22 cellular contexts compared by ENCODE assay signal in the genomic region with DNA sequence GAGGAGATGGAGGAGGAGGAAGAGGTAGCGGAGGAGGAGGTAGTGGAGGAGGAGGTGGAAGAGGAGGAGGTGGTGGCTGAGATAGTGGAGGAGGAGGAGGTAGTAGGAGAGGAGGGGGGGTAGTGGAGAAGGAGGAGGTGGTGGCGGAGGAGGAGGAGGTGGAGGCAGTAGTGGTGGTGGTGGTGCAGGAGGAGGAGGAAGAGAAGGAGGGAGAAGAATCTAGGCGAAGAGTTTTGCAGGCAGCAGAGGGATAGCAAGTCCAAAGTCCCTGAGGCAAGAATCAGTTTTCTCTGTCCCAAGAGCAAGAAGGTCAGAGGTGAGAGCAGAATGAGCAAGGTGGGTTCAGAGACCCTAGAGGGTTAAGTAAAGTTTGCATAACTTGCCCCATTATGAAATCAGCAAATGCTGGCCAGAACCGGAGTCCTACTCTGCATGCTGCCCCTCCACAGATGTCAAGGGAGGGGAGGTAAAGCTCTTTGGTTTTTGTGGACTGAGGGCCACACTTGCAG. TPM values are rescaled to one million over a fixed set of nuclear protein-coding genes. Genes with fewer than 3 reads are reported as not detected.
DNase-seq lines count a peak whose midpoint lies in the region; ATAC-seq, FAIRE-seq and TF ChIP-seq lines count a peak whose summit lies in the region.
"Had no signal": no experiment of that assay in that cellular context is flagged by ENCODE, and none has a peak within 500 bp of the region (broad histone marks: within the 10 kb centered on the region; RNA-seq: fewer than 3 reads in every experiment).

No MANE protein-coding gene starts in this region.

- no peak for FAIRE-seq in K562 (lab: Jason Lieb, UNC)

- CTCF ChIA-PET in K562 (lab: Yijun Ruan, JAX; ENCODE audit: low intra/inter-chr PET ratio): no interaction called here

- peak; percentile 72 for ATAC-seq in K562
- ATAC-seq in GM21717 (IDR thresholded peaks at IDR 0.05; ENCODE audit: unreplicated experiment): no peak
- no peak for ATAC-seq in natural killer cell
- ATAC-seq: Panc1 had no signal

- peaks cover 5 to 6% of the 10 kb centered on the region in 2 donors for H3K4me1 Mint-ChIP-seq in natural killer cell

- H3K9ac ChIP-seq in K562 (ENCODE audit: insufficient read depth in 1 of 2, low read depth in 2 of 2, low read length in 2 of 2): no peak overlapping the region

- POLR2A ChIA-PET in K562 (lab: Yijun Ruan, JAX): interaction anchor here (0.6 to 0.7 kb wide), 3 partner anchors 13 to 64 kb away, joined by 3 read pairs; no protein-coding TSS in a partner anchor

- H3K36me3 ChIP-seq in H7 (replicated peaks; ENCODE audit: control insufficient read depth, insufficient read depth, low read length): no peaks in the 10 kb centered on the region
- no peaks in the 10 kb centered on the region for H3K36me3 ChIP-seq in K562 (ENCODE audit: control insufficient read depth, insufficient read depth, low read length)
- H3K36me3 ChIP-seq: BE2C, HAP-1 had no signal

- H3K9me3 ChIP-seq in K562 (replicated peaks; ENCODE audit: control insufficient read depth, insufficient read depth, low read depth, low read length): no peaks in the 10 kb centered on the region
- H3K9me3 ChIP-seq: BE2C, HAP-1 had no signal

- peaks cover 29% of the 10 kb centered on the region for H3K27me3 ChIP-seq in H7 (ENCODE audit: control insufficient read depth, insufficient read depth, low read length)
- no peaks in the 10 kb centered on the region for H3K27me3 ChIP-seq in K562 (ENCODE audit: control insufficient read depth in 2 of 2, insufficient read depth in 2 of 2, low read length in 2 of 2)
- H3K27me3 ChIP-seq: BE2C had no signal

- H3K27ac Mint-ChIP-seq in natural killer cell: no peak overlapping the region
- H3K27ac Mint-ChIP-seq: CD4-positive, alpha-beta T cell had no signal

- no TSS peak for BruUV-seq in K562 (replicated peaks; lab: Mats Ljungman, UMichigan)

- TF ChIP-seq POLR2A in K562 (conservative IDR thresholded peaks at IDR 0.05): no peak

- 2% methylated on average over 3 of the region's 4 CpGs for WGBS in K562 (ENCODE audit: insufficient coverage, low coverage, missing lambda C conversion rate)

- H3K27me3 Mint-ChIP-seq in natural killer cell (ENCODE audit: low read depth in 2 of 2): peaks cover 6 to 36% of the 10 kb centered on the region in 2 donors

- H3K79me2 ChIP-seq in K562 (ENCODE audit: control insufficient read depth, insufficient read depth, low read length): no peaks in the 10 kb centered on the region

- H3K9me1 ChIP-seq in K562 (ENCODE audit: control insufficient read depth, insufficient read depth, low read length): no peaks in the 10 kb centered on the region

- H2AFZ ChIP-seq in K562 (ENCODE audit: low read depth, low read length): peak overlapping the region; percentile 71

- peaks cover 8% of the 10 kb centered on the region for H4K20me1 ChIP-seq in K562 (replicated peaks; ENCODE audit: control insufficient read depth, insufficient read depth, low read length)

- peak overlapping the region; percentile 39 for H3K4me2 ChIP-seq in K562 (ENCODE audit: insufficient read depth, low read length)

- no peak for TF ChIP-seq CTCF in K562 (IDR thresholded peaks at IDR 0.05 in 2 of 3, conservative IDR thresholded peaks at IDR 0.05 in 1 of 3; ENCODE audit: insufficient read depth in 2 of 3, low read depth in 1 of 3, low read length in 3 of 3)
- TF ChIP-seq CTCF in natural killer cell (IDR thresholded peaks at IDR 0.05): no peak

- in situ Hi-C loops in K562 (cut with MboI): no loop called here

- H3K4me1 ChIP-seq in K562 (replicated peaks in 1 of 2; ENCODE audit: control insufficient read depth in 2 of 2, insufficient read depth in 2 of 2, low read length in 2 of 2): peaks cover 39 to 44% of the 10 kb centered on the region in 2 experiments
- H3K4me1 ChIP-seq: HAP-1 had no signal

- intact Hi-C loops in K562 (cut with micrococcal nuclease): loop anchor here (5.0 kb wide), 2 partner anchors 95 to 165 kb away; no protein-coding TSS in a partner anchor
- intact Hi-C loops in posterior cingulate gyrus (cut with DNase I): no loop called here
- intact Hi-C loops in natural killer cell (cut with micrococcal nuclease): no loop called here

- no peak for TF ChIP-seq RAD21 in K562 (CRISPR knock-in tag; conservative IDR thresholded peaks at IDR 0.05 in 1 of 2, IDR thresholded peaks at IDR 0.05 in 1 of 2)

- no peak overlapping the region for H3K4me3 Mint-ChIP-seq in natural killer cell
- H3K4me3 Mint-ChIP-seq: CD4-positive, alpha-beta T cell had no signal

- no peaks in the 10 kb centered on the region for H3K9me3 Mint-ChIP-seq in natural killer cell
- H3K9me3 Mint-ChIP-seq: CD4-positive, alpha-beta T cell had no signal

- H3K4me3 ChIP-seq in H7 (ENCODE audit: insufficient read depth, low read depth, low read length) (no peak overlapping the region), K562 (no peak overlapping the region)
- H3K4me3 ChIP-seq: HAP-1, SK-N-MC had no signal

- DNase-seq in H7: peak; percentile 14
- DNase-seq in HuH-7 (ENCODE audit: low spot score): peak; percentile 75
- DNase-seq in SKM-1 (lab: John Stamatoyannopoulos, UW; ENCODE audit: unreplicated experiment): peak; percentile 96
- peak; percentile 76 to 89 (median 82) for DNase-seq in K562 (ENCODE audit: extremely low read depth in 1 of 4, low spot score in 3 of 4)
- DNase-seq in posterior cingulate gyrus: no peak
- DNase-seq in natural killer cell: no peak
- DNase-seq: BE2C; CD4-positive, alpha-beta T cell; DMS53; Karpas-422; MM.1S; NCI-H1417 treated with DMSO at 0.1 percent for 48 hours; NCI-H2029; NCI-H2171; NCI-H748 treated with DMSO at 0.1 percent for 48 hours; Right ventricle myocardium superior had no signal

- no peak overlapping the region; the same call in 2 of the 3 replicates for H3K27ac ChIP-seq in K562 (ENCODE audit: extremely low read depth, low read depth, low read length)
- H3K27ac ChIP-seq: SK-N-MC had no signal

- peak; percentile 68; the same call in 1 of the 2 replicates for TF ChIP-seq EP300 in K562 (IDR thresholded peaks at IDR 0.05; ENCODE audit: low read length)

- no peaks in the 10 kb centered on the region for H3K36me3 Mint-ChIP-seq in natural killer cell

TF ChIP-seq in K562, 482 proteins besides CTCF, POLR2A, EP300 and RAD21 (continues in another document):
- TF ChIP-seq ZKSCAN8 (CRISPR knock-in tag; IDR thresholded peaks at IDR 0.05) (no peak), POLR2B (IDR thresholded peaks at IDR 0.05; ENCODE audit: low read depth, partially characterized antibody) (no peak), ATF1 (CRISPR knock-in tag; IDR thresholded peaks at IDR 0.05) (no peak), ATF1 (tag; IDR thresholded peaks at IDR 0.05) (no peak)
- TF ChIP-seq, protein P1, sequence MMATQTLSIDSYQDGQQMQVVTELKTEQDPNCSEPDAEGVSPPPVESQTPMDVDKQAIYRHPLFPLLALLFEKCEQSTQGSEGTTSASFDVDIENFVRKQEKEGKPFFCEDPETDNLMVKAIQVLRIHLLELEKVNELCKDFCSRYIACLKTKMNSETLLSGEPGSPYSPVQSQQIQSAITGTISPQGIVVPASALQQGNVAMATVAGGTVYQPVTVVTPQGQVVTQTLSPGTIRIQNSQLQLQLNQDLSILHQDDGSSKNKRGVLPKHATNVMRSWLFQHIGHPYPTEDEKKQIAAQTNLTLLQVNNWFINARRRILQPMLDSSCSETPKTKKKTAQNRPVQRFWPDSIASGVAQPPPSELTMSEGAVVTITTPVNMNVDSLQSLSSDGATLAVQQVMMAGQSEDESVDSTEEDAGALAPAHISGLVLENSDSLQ (IDR thresholded peaks at IDR 0.05): peak; percentile 72

RNA-seq across cellular contexts. Expression of a gene that starts 38.8 kb away (rescaled TPM):
- 77.6 and 96.4 TPM in 2 replicates for total RNA-seq in H7 (2014; rRNA removed; shearing (Covaris generic))
- 24.6 and 55.8 TPM in 2 replicates for total RNA-seq in K562 (2011; cell fraction: chromatin; rRNA removed; ENCODE audit: low replicate concordance)
- total RNA-seq in K562 (2011; cell fraction: nucleolus; rRNA removed): 17.2 and 20.8 TPM in 2 replicates
- total RNA-seq in K562 (2011; cell fraction: nucleoplasm; rRNA removed): 24.4 and 26.3 TPM in 2 replicates
- total RNA-seq in K562 (2014; rRNA removed) (42.5 and 60.1 TPM in 2 replicates), K562 (2014; rRNA removed; fragmentation: Illumina TruSeq; extraction: Trizol) (67.4 and 75.8 TPM in 2 replicates), K562 (2015; rRNA removed; fragmentation: Illumina TruSeq; extraction: Trizol) (61.9 and 68.8 TPM in 2 replicates), K562 (2021) (50.7 and 53.8 TPM in 2 replicates), natural killer cell (10 to 100 TPM; 20.5 to 29.3 (median 23.1) TPM)
- polyA plus RNA-seq in K562 (2011; rRNA removed) (55.0 and 67.5 TPM in 2 replicates), K562 (2014; fragmentation: Illumina TruSeq; extraction: Trizol) (50.9 and 58.5 TPM in 2 replicates), K562 (2014; fragmentation: Nextera tagmentation; extraction: Ambion mirVana) (10 to 100 TPM; 32.1 to 49.8 TPM), K562 (2014; rRNA removed) (49.9 and 51.1 TPM in 2 replicates)
- polyA plus RNA-seq in K562 (2011; cell fraction: cytosol; rRNA removed): 15.4 and 29.3 TPM in 2 replicates
- polyA plus RNA-seq in K562 (2011; cell fraction: nucleus; rRNA removed): 38.5 and 41.8 TPM in 2 replicates
- 39.7 and 47.9 TPM in 2 replicates for polyA plus RNA-seq in K562 (2012)
- 72.8 and 76.4 TPM in 2 replicates for polyA minus RNA-seq in K562 (2011; rRNA and poly(A)+ RNA removed)
- 21.7 and 26.0 TPM in 2 replicates for polyA minus RNA-seq in K562 (2011; cell fraction: cytosol; rRNA and poly(A)+ RNA removed)
- polyA minus RNA-seq in K562 (2011; cell fraction: nucleus; rRNA and poly(A)+ RNA removed): 28.3 and 41.1 TPM in 2 replicates

RNA-seq across cellular contexts. Expression of a gene that starts 40.3 kb away (rescaled TPM):
- not detected in 2 replicates for total RNA-seq in H7 (2014; rRNA removed; shearing (Covaris generic))
- total RNA-seq in K562 (2011; cell fraction: chromatin; rRNA removed; ENCODE audit: low replicate concordance): 0.12 and 0.21 TPM in 2 replicates
- under 0.01 and 0.13 TPM in 2 replicates for total RNA-seq in K562 (2011; cell fraction: nucleolus; rRNA removed)
- total RNA-seq in K562 (2011; cell fraction: nucleoplasm; rRNA removed): 0.07 TPM in 1 of 2 replicates, not detected in the other
- total RNA-seq in K562 (2014; rRNA removed) (0.24 and 0.59 TPM in 2 replicates), K562 (2014; rRNA removed; fragmentation: Illumina TruSeq; extraction: Trizol) (0.11 and 0.13 TPM in 2 replicates), K562 (2015; rRNA removed; fragmentation: Illumina TruSeq; extraction: Trizol) (0.33 and 0.34 TPM in 2 replicates), K562 (2021) (0.36 and 0.60 TPM in 2 replicates), natural killer cell (not detected)
- polyA plus RNA-seq in K562 (2011; rRNA removed) (0.01 and 0.06 TPM in 2 replicates), K562 (2014; fragmentation: Illumina TruSeq; extraction: Trizol) (0.25 and 0.31 TPM in 2 replicates), K562 (2014; fragmentation: Nextera tagmentation; extraction: Ambion mirVana) (under 1 TPM; 0.04 TPM), K562 (2014; rRNA removed) (0.22 and 0.60 TPM in 2 replicates)
- 0.01 and 0.18 TPM in 2 replicates for polyA plus RNA-seq in K562 (2011; cell fraction: cytosol; rRNA removed)
- 0.03 and 0.26 TPM in 2 replicates for polyA plus RNA-seq in K562 (2011; cell fraction: nucleus; rRNA removed)
- polyA plus RNA-seq in K562 (2012): 1.7 and 4.0 TPM in 2 replicates
- polyA minus RNA-seq in K562 (2011; rRNA and poly(A)+ RNA removed): 0.04 TPM in 1 of 2 replicates, not detected in the other
- 0.38 TPM in 1 of 2 replicates, not detected in the other for polyA minus RNA-seq in K562 (2011; cell fraction: cytosol; rRNA and poly(A)+ RNA removed)
- 0.11 and 0.13 TPM in 2 replicates for polyA minus RNA-seq in K562 (2011; cell fraction: nucleus; rRNA and poly(A)+ RNA removed)
- total RNA-seq: CD4-positive, alpha-beta T cell; T-helper 1 cell treated with Interleukin-12 subunit alpha and Interleukin-12 subunit beta and Interleukin-4 antibody, amounts not matched to agents 30 ng/mL and 1 ng/mL, for 36 hours had no signal
- polyA plus RNA-seq: AG04450 had no signal

Comparison
In these comparisons a context has a peak if more than half of its experiments do, and no peak if none do; other contexts are left out.
1. DNase-seq: peak in H7 (single experiment), HuH-7 (single experiment), SKM-1 (single experiment) and K562 (4 of 4); none in posterior cingulate gyrus (0 of 10) and natural killer cell (single experiment).